8 cellular contexts compared by ENCODE assay signal in the genomic region with DNA sequence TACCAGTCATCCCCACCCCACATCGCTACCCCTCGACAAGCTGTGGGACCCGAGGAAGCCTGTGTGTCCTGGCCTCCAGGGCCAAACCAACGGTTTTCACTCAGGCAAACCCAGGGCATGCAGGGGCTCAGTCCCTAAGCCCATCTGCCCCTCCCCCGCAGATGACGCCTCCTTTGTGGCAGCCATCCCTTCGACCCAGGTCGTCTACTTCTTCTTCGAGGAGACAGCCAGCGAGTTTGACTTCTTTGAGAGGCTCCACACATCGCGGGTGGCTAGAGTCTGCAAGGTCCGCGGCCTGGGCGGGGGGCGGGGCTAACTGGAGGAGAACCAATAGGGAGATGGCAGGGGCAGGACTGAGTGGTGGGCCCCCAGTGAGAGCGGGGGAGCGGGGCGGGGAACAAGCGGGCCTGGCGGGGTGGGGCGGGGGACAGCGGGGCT. TPM values are rescaled to one million over a fixed set of nuclear protein-coding genes. Genes with fewer than 3 reads are reported as not detected.
A peak's percentile ranks its signal among the peaks of the same experiment; 100 is the strongest.
DNase-seq lines count a peak whose midpoint lies in the region; ATAC-seq and TF ChIP-seq lines count a peak whose summit lies in the region.

No MANE protein-coding gene starts in this region.

- H3K36me3 Mint-ChIP-seq in WTC11, result no peaks in the 10 kb centered on the region

- peak; percentile 95 for ATAC-seq in WTC11
- ATAC-seq in GM19035 (IDR thresholded peaks at IDR 0.05; ENCODE audit: unreplicated experiment), result no peak
- no peak for ATAC-seq in HG03469 (IDR thresholded peaks at IDR 0.05; ENCODE audit: unreplicated experiment)
- ATAC-seq in GM21576 (IDR thresholded peaks at IDR 0.05; ENCODE audit: unreplicated experiment), result no peak

- no peaks in the 10 kb centered on the region for H3K27me3 Mint-ChIP-seq in WTC11 (ENCODE audit: low read depth)

- H3K4me3 Mint-ChIP-seq in WTC11, result peak overlapping the region; percentile 71

- no peak for TF ChIP-seq CTCF in WTC11 (IDR thresholded peaks at IDR 0.05)

- no peak overlapping the region for H3K27ac Mint-ChIP-seq in WTC11

- POLR2A ChIA-PET in HEK293T (lab: Yijun Ruan, JAX) (interaction anchor here (0.7 to 3.7 kb wide), 8 partner anchors 8 to 54 kb away, joined by 3 to 22 read pairs (median 4); a partner anchor contains a TSS), WTC11 (lab: Charles Lee) (interaction anchor here (1.8 kb wide), 1 partner anchor 52 kb away, joined by 8 read pairs; a partner anchor contains a TSS)

- no peaks in the 10 kb centered on the region for H3K9me3 Mint-ChIP-seq in WTC11

- CTCF ChIA-PET in HEK293T (lab: Yijun Ruan, JAX) (interaction anchor here (0.7 to 1.3 kb wide), 3 partner anchors 12 to 64 kb away, joined by 3 to 8 read pairs (median 3); no protein-coding TSS in a partner anchor), WTC11 (lab: Charles Lee) (interaction anchor here (0.7 to 4.1 kb wide), 12 partner anchors 10 to 225 kb away, joined by 3 to 23 read pairs (median 4); a partner anchor contains a TSS)

- peak; percentile 93 for DNase-seq in HEK293T (ENCODE audit: extremely low spot score)
- peak; percentile 87 for DNase-seq in WTC11 (ENCODE audit: low spot score)
- peak in 56 of 61 donors; percentile 17 to 82 (median 58) for DNase-seq in caudate nucleus (lab: John Stamatoyannopoulos, UW)
- peak; percentile 91 for DNase-seq in stimulated activated CD4-positive, alpha-beta T cell treated with anti-CD3 and anti-CD28 coated beads, Interleukin-15, amount 100 ng/mL, for 24 hours

- H3K27ac ChIP-seq in caudate nucleus (ENCODE audit: low read depth, low read length) (no peak overlapping the region), layer of hippocampus (ENCODE audit: low read depth, low read length) (peak overlapping the region; percentile 46)

- H3K4me1 Mint-ChIP-seq in WTC11, result peaks cover 27% of the 10 kb centered on the region

- no peaks in the 10 kb centered on the region for H3K27me3 ChIP-seq in layer of hippocampus (ENCODE audit: control insufficient read depth, insufficient read depth, low read length)

TF ChIP-seq in HEK293T, 16 proteins besides CTCF, POLR2A, EP300 and RAD21:
- TF ChIP-seq L3MBTL2 (conservative IDR thresholded peaks at IDR 0.05), result peak; percentile 4
- TF ChIP-seq SUZ12 (IDR thresholded peaks at IDR 0.05), result no peak
- no peak for TF ChIP-seq HDGF (IDR thresholded peaks at IDR 0.05; ENCODE audit: borderline replicate concordance)
- TF ChIP-seq, protein P1, sequence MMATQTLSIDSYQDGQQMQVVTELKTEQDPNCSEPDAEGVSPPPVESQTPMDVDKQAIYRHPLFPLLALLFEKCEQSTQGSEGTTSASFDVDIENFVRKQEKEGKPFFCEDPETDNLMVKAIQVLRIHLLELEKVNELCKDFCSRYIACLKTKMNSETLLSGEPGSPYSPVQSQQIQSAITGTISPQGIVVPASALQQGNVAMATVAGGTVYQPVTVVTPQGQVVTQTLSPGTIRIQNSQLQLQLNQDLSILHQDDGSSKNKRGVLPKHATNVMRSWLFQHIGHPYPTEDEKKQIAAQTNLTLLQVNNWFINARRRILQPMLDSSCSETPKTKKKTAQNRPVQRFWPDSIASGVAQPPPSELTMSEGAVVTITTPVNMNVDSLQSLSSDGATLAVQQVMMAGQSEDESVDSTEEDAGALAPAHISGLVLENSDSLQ (IDR thresholded peaks at IDR 0.05), result peak; percentile 46

TF ChIP-seq in WTC11, 78 proteins besides CTCF, POLR2A, EP300 and RAD21:
- no peak for TF ChIP-seq JUN (CRISPR knock-in tag; IDR thresholded peaks at IDR 0.05)
- TF ChIP-seq, protein P2, sequence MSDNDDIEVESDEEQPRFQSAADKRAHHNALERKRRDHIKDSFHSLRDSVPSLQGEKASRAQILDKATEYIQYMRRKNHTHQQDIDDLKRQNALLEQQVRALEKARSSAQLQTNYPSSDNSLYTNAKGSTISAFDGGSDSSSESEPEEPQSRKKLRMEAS (CRISPR knock-in tag; IDR thresholded peaks at IDR 0.05), result peak; percentile 37
TF ChIP-seq in WTC11: peak in this region for 1.

RNA-seq across cellular contexts. Expression of a gene that starts 7.4 kb away (rescaled TPM):
- 6.9 to 12.4 TPM (median 8.7 TPM) in 3 replicates for total RNA-seq in WTC11 (2021)

RNA-seq across cellular contexts. Expression of a gene that starts 33.1 kb away (rescaled TPM):
- total RNA-seq in WTC11 (2021), result 17.9 to 29.1 TPM (median 19.7 TPM) in 3 replicates

RNA-seq across cellular contexts. Expression of a gene that starts 46.3 kb away (rescaled TPM):
- total RNA-seq in WTC11 (2021), result 40.7 to 68.8 TPM (median 46.2 TPM) in 3 replicates

RNA-seq across cellular contexts. Expression of a gene that starts 52.0 kb away (rescaled TPM):
- 112 to 129 TPM (median 115 TPM) in 3 replicates for total RNA-seq in WTC11 (2021)
